ENCODE assay signal across 1 cellular context in genomic region chrX:12082959-12083358, GRCh38. TPM values are rescaled to one million over a fixed set of nuclear protein-coding genes. Genes with fewer than 3 reads are reported as not detected.
"Had no signal": no experiment of that assay in that cellular context is flagged by ENCODE, and none has a peak within 500 bp of the region (broad histone marks: within the 10 kb centered on the region; RNA-seq: fewer than 3 reads in every experiment).

No MANE protein-coding gene starts in this region.

RNA-seq across cellular contexts. Expression of gene FRMPD4, which starts 55.3 kb away (rescaled TPM):
- polyA plus RNA-seq: aorta had no signal
